8 cellular contexts compared by ENCODE assay signal in the genomic region with DNA sequence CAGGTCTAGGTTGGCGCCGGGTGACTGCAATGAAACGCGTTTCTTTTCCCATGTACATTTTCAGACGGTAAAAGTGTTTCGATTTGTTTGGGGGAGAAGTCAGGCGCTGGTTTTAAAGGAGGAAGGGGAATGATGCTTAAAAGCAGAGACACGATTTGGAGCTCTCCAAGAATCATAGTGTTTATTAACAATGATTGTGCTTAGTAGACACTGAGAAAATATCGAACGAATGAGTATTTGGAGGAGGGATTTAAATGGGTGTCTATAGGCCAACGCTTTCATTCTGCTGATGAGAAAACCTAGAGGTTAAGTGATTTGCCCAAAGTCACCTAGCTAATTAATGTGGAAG. TPM values are rescaled to one million over a fixed set of nuclear protein-coding genes. Genes with fewer than 3 reads are reported as not detected.
DNase-seq lines count a peak whose midpoint lies in the region; ATAC-seq and TF ChIP-seq lines count a peak whose summit lies in the region.

No MANE protein-coding gene starts in this region.

- H3K4me1 Mint-ChIP-seq in activated naive CD4-positive, alpha-beta T cell treated with anti-CD3 and anti-CD28 coated beads, Interleukin-2, amount 10 ng/mL, durations not matched to agents 7 days and 5 days: peaks cover 30% of the 10 kb centered on the region
- peaks cover 14% of the 10 kb centered on the region for H3K4me1 Mint-ChIP-seq in type B pancreatic cell (ENCODE audit: unreplicated experiment)

- in situ Hi-C loops in mammary epithelial cell (cut with MboI; ENCODE audit: low sequenced_read_pairs in 2 of 2): no loop called here

- H3K36me3 Mint-ChIP-seq in activated naive CD4-positive, alpha-beta T cell treated with anti-CD3 and anti-CD28 coated beads, Interleukin-2, amount 10 ng/mL, durations not matched to agents 7 days and 5 days: peaks cover 5% of the 10 kb centered on the region
- peaks cover 7% of the 10 kb centered on the region for H3K36me3 Mint-ChIP-seq in type B pancreatic cell

- peak overlapping the region; percentile 64 for H3K4me3 Mint-ChIP-seq in activated naive CD4-positive, alpha-beta T cell treated with anti-CD3 and anti-CD28 coated beads, Interleukin-2, amount 10 ng/mL, durations not matched to agents 7 days and 5 days
- H3K4me3 Mint-ChIP-seq in type B pancreatic cell: peak overlapping the region; percentile 83

- H3K4me3 ChIP-seq in mammary epithelial cell (replicated peaks in 1 of 3; ENCODE audit: insufficient read depth in 1 of 3, low read depth in 2 of 3, low read length in 3 of 3) (peak overlapping the region; percentile 70 to 74 (median 70)), lung (no peak overlapping the region)

- dilution Hi-C loops in mammary epithelial cell (cut with HindIII; ENCODE audit: low sequenced_read_pairs): no loop called here

- H4K20me1 ChIP-seq in mammary epithelial cell (ENCODE audit: insufficient read depth, low read length): no peaks in the 10 kb centered on the region

- intact Hi-C loops in mammary epithelial cell (cut with micrococcal nuclease): loop anchor here (1.0 to 10.0 kb wide), 3 partner anchors 36 to 258 kb away; partner anchors contain the start of genes JAK1 and RAVER2

- H3K36me3 ChIP-seq in mammary epithelial cell (ENCODE audit: insufficient read depth, low read length) (no peaks in the 10 kb centered on the region), lung (ENCODE audit: control insufficient read depth in 2 of 2, insufficient read depth in 2 of 2, low read length in 2 of 2) (no peaks in the 10 kb centered on the region)

- H3K27me3 ChIP-seq in mammary epithelial cell (ENCODE audit: insufficient read depth, low read length) (no peaks in the 10 kb centered on the region), lung (ENCODE audit: control insufficient read depth, insufficient read depth) (no peaks in the 10 kb centered on the region)

- TSS peak; percentile 74 for BruUV-seq in mammary epithelial cell (replicated peaks; lab: Mats Ljungman, UMichigan)

- peak overlapping the region; percentile 98 for H3K4me2 ChIP-seq in mammary epithelial cell (ENCODE audit: insufficient read depth, low read depth, low read length)

- 12% methylated on average over 11 of the region's 11 CpGs for WGBS in mammary epithelial cell (ENCODE audit: low coverage, missing lambda C conversion rate)
- 18 to 19% methylated on average over 11 of the region's 11 CpGs for WGBS in lung, 2 donors

- H3K9ac ChIP-seq in mammary epithelial cell (ENCODE audit: insufficient read depth, low read length): peak overlapping the region; percentile 91

- no peak for DNase-seq in activated naive CD4-positive, alpha-beta T cell treated with anti-CD3 and anti-CD28 coated beads, Interleukin-2, amount 10 ng/mL, durations not matched to agents 7 days and 5 days
- no peak for DNase-seq in activated naive CD4-positive, alpha-beta T cell treated with Interleukin-2 at 50 U/mL for 16 hours
- DNase-seq in mammary epithelial cell (no peak), lung (ENCODE audit: low spot score) (no peak), type B pancreatic cell (ENCODE audit: extremely low spot score, unreplicated experiment) (no peak), AML-193 (lab: John Stamatoyannopoulos, UW) (no peak), T-helper 9 cell (no peak), GM19240 (ENCODE audit: insufficient read length, low spot score) (no peak)

- peaks cover 8% of the 10 kb centered on the region for H3K9me3 Mint-ChIP-seq in activated naive CD4-positive, alpha-beta T cell treated with anti-CD3 and anti-CD28 coated beads, Interleukin-2, amount 10 ng/mL, durations not matched to agents 7 days and 5 days
- peaks cover 10% of the 10 kb centered on the region for H3K9me3 Mint-ChIP-seq in type B pancreatic cell

- ATAC-seq in lung (ENCODE audit: insufficient read depth, low FRiP score): no peak

- H3K27ac ChIP-seq in mammary epithelial cell (ENCODE audit: insufficient read depth, low read depth, low read length) (peak overlapping the region; percentile 94), lung (ENCODE audit: low read depth in 1 of 2, low read length in 1 of 2) (peak overlapping the region; percentile 98 to 99)

- H3K79me2 ChIP-seq in mammary epithelial cell (ENCODE audit: insufficient read depth, low read length): no peaks in the 10 kb centered on the region

- H3K9me3 ChIP-seq in mammary epithelial cell (replicated peaks; ENCODE audit: insufficient read depth, low read length) (no peaks in the 10 kb centered on the region), lung (ENCODE audit: control insufficient read depth in 2 of 2, insufficient read depth in 1 of 2, low read length in 1 of 2) (no peaks in the 10 kb centered on the region)

- H3K4me1 ChIP-seq in mammary epithelial cell (ENCODE audit: insufficient read depth, low read length) (peaks cover 9% of the 10 kb centered on the region), lung (ENCODE audit: control insufficient read depth in 2 of 2, insufficient read depth in 2 of 2, low read length in 2 of 2) (peaks cover 4 to 5% of the 10 kb centered on the region in 2 donors)

- peaks cover 51% of the 10 kb centered on the region for H3K27me3 Mint-ChIP-seq in activated naive CD4-positive, alpha-beta T cell treated with anti-CD3 and anti-CD28 coated beads, Interleukin-2, amount 10 ng/mL, durations not matched to agents 7 days and 5 days
- peaks cover 49% of the 10 kb centered on the region for H3K27me3 Mint-ChIP-seq in type B pancreatic cell

- no peak overlapping the region for H3K27ac Mint-ChIP-seq in activated naive CD4-positive, alpha-beta T cell treated with anti-CD3 and anti-CD28 coated beads, Interleukin-2, amount 10 ng/mL, durations not matched to agents 7 days and 5 days
- H3K27ac Mint-ChIP-seq in type B pancreatic cell: peak overlapping the region; percentile 26

- H2AFZ ChIP-seq in mammary epithelial cell (ENCODE audit: low read depth, low read length): peak overlapping the region; percentile 97

- TF ChIP-seq CTCF in mammary epithelial cell (conservative IDR thresholded peaks at IDR 0.05 in 1 of 2, IDR thresholded peaks at IDR 0.05 in 1 of 2; ENCODE audit: extremely low read depth in 1 of 2, insufficient read depth in 1 of 2, low read depth in 1 of 2, low read length in 2 of 2) (no peak), lung (IDR thresholded peaks at IDR 0.05; ENCODE audit: control extremely low read depth, extremely low read depth) (no peak), type B pancreatic cell (conservative IDR thresholded peaks at IDR 0.05) (no peak)

- CTCF ChIA-PET in activated naive CD4-positive, alpha-beta T cell treated with anti-CD3 and anti-CD28 coated beads, Interleukin-2, amount 10 ng/mL, durations not matched to agents 7 days and 5 days (lab: Charles Lee): interaction anchor here (0.9 kb wide), 1 partner anchor 37 kb away, joined by 3 read pairs; the partner anchor contains the start of gene JAK1
- CTCF ChIA-PET in mammary epithelial cell (lab: Charles Lee; ENCODE audit: low non-redundant PET): no interaction called here

RNA-seq across cellular contexts. Expression of gene JAK1, which starts 36.9 kb away (rescaled TPM):
- total RNA-seq in mammary epithelial cell: 100 to 1,000 TPM in 1 of 2 donors, 10 to 100 TPM in 1; 74.9 to 125 TPM
- polyA plus RNA-seq in mammary epithelial cell: 41.4 TPM
- 87.6 TPM for polyA minus RNA-seq in mammary epithelial cell
- 100 to 1,000 TPM; 145 to 162 TPM for total RNA-seq in lung
- polyA plus RNA-seq in lung: 10 to 100 TPM; 26.7 to 87.1 TPM
- 54.8 and 57.2 TPM in 2 replicates for total RNA-seq in type B pancreatic cell (ENCODE audit: low replicate concordance)
